8 cellular contexts compared by ENCODE assay signal in genomic region chr14:102084931-102085330, GRCh38. TPM values are rescaled to one million over a fixed set of nuclear protein-coding genes. Genes with fewer than 3 reads are reported as not detected.
DNase-seq lines count a peak whose midpoint lies in the region; ATAC-seq, FAIRE-seq and TF ChIP-seq lines count a peak whose summit lies in the region.

No MANE protein-coding gene starts in this region.

- TF ChIP-seq CTCF in SU-DHL-6 (IDR thresholded peaks at IDR 0.05; ENCODE audit: insufficient read depth, low read length, poor library complexity, severe bottlenecking) (no peak), fibroblast of lung (conservative IDR thresholded peaks at IDR 0.05 in 1 of 2, IDR thresholded peaks at IDR 0.05 in 1 of 2; ENCODE audit: low read depth in 1 of 2, low read length in 2 of 2) (no peak)

- H3K9me3 ChIP-seq in GM23248 (ENCODE audit: low read depth), result no peaks in the 10 kb centered on the region
- H3K9me3 ChIP-seq in SU-DHL-6 (ENCODE audit: insufficient read depth, low read length), result no peaks in the 10 kb centered on the region
- H3K9me3 ChIP-seq in fibroblast of lung (ENCODE audit: control insufficient read depth, insufficient read depth, low read depth, low read length), result no peaks in the 10 kb centered on the region

- in situ Hi-C loops in GM23248 (cut with MboI), result no loop called here

- H3K4me2 ChIP-seq in GM23248 (ENCODE audit: unreplicated experiment) (peak overlapping the region; percentile 90), SU-DHL-6 (ENCODE audit: low read depth, low read length, poor library complexity, severe bottlenecking) (peak overlapping the region; percentile 97), fibroblast of lung (ENCODE audit: extremely low read depth, insufficient read depth, low read length) (peak overlapping the region; percentile 68)

- H3K36me3 ChIP-seq in GM23248 (ENCODE audit: low read depth) (peaks cover 61% of the 10 kb centered on the region), SU-DHL-6 (ENCODE audit: low read length) (peaks cover 57% of the 10 kb centered on the region), fibroblast of lung (ENCODE audit: control insufficient read depth, insufficient read depth, low read length) (peaks cover 31% of the 10 kb centered on the region), rectal smooth muscle tissue (ENCODE audit: control insufficient read depth, insufficient read depth, low read length) (peaks cover 31% of the 10 kb centered on the region)

- H3K9ac ChIP-seq in GM23248 (peak overlapping the region; percentile 92), SU-DHL-6 (ENCODE audit: low read length) (no peak overlapping the region), fibroblast of lung (ENCODE audit: insufficient read depth, low read length) (no peak overlapping the region), rectal smooth muscle tissue (ENCODE audit: low read length) (no peak overlapping the region)

- peak overlapping the region; percentile 98 for H3K4me3 ChIP-seq in GM23248
- H3K4me3 ChIP-seq in SU-DHL-6 (ENCODE audit: insufficient read depth, low read length, poor library complexity, severe bottlenecking), result no peak overlapping the region
- peak overlapping the region; percentile 70 to 80 (median 75) for H3K4me3 ChIP-seq in fibroblast of lung (replicated peaks in 1 of 4; ENCODE audit: control extremely low read depth in 1 of 4, insufficient read depth in 1 of 4, low read depth in 3 of 4, low read length in 4 of 4)
- H3K4me3 ChIP-seq in rectal smooth muscle tissue (ENCODE audit: low read length), result peak overlapping the region; percentile 78

- no peak for FAIRE-seq in RCC 7860 (lab: Jason Lieb, UNC)

- H3K27ac ChIP-seq in GM23248, result no peak overlapping the region
- H3K27ac ChIP-seq in SU-DHL-6 (ENCODE audit: low read depth, low read length), result no peak overlapping the region
- H3K27ac ChIP-seq in fibroblast of lung (ENCODE audit: insufficient read depth, low read length), result no peak overlapping the region
- H3K27ac ChIP-seq in rectal smooth muscle tissue (ENCODE audit: low read depth, low read length), result no peak overlapping the region

- peaks cover 54% of the 10 kb centered on the region for H3K79me2 ChIP-seq in GM23248 (ENCODE audit: insufficient read depth)
- H3K79me2 ChIP-seq in SU-DHL-6 (ENCODE audit: insufficient read depth, low read length), result peaks cover 41% of the 10 kb centered on the region
- peaks cover 41% of the 10 kb centered on the region for H3K79me2 ChIP-seq in fibroblast of lung (ENCODE audit: control insufficient read depth, insufficient read depth, low read length)

- ATAC-seq in HG02571 (IDR thresholded peaks at IDR 0.05; ENCODE audit: unreplicated experiment), result no peak
- no peak for ATAC-seq in HG03196 (IDR thresholded peaks at IDR 0.05; ENCODE audit: unreplicated experiment)

- no peaks in the 10 kb centered on the region for H3K27me3 ChIP-seq in GM23248 (replicated peaks; ENCODE audit: insufficient read depth)
- no peaks in the 10 kb centered on the region for H3K27me3 ChIP-seq in SU-DHL-6 (ENCODE audit: low read length)
- H3K27me3 ChIP-seq in fibroblast of lung (ENCODE audit: control insufficient read depth, insufficient read depth, low read length), result no peaks in the 10 kb centered on the region
- no peaks in the 10 kb centered on the region for H3K27me3 ChIP-seq in rectal smooth muscle tissue (ENCODE audit: control insufficient read depth, insufficient read depth, low read length)

- H2AFZ ChIP-seq in GM23248, result no peak overlapping the region
- no peak overlapping the region for H2AFZ ChIP-seq in SU-DHL-6 (ENCODE audit: low read depth, low read length, severe bottlenecking)
- no peak overlapping the region for H2AFZ ChIP-seq in fibroblast of lung (ENCODE audit: low read length)

- no peak for DNase-seq in GM23248
- no peak for DNase-seq in fibroblast of lung (ENCODE audit: low read depth in 2 of 2)
- DNase-seq in RCC 7860 (ENCODE audit: low spot score), result no peak
- no peak for DNase-seq in activated CD8-positive, alpha-beta memory T cell treated with anti-CD3 and anti-CD28 coated beads for 24 hours

- WGBS in GM23248 (ENCODE audit: low coverage in 1 of 2, low lambda C conversion rate in 2 of 2, missing lambda C conversion rate in 2 of 2), 2 experiments, result 97 to 99% methylated on average over 6 of the region's 6 CpGs

- peaks cover 34% of the 10 kb centered on the region for H3K4me1 ChIP-seq in GM23248 (ENCODE audit: insufficient read depth)
- H3K4me1 ChIP-seq in fibroblast of lung (ENCODE audit: control insufficient read depth, extremely low read depth, insufficient read depth, low read length), result peaks cover 2% of the 10 kb centered on the region
- peaks cover 8% of the 10 kb centered on the region for H3K4me1 ChIP-seq in rectal smooth muscle tissue (ENCODE audit: control insufficient read depth, insufficient read depth, low read length)

- H3K9me2 ChIP-seq in GM23248 (ENCODE audit: insufficient read depth) (no peaks in the 10 kb centered on the region), SU-DHL-6 (replicated peaks; ENCODE audit: insufficient read depth, low read length) (no peaks in the 10 kb centered on the region)

- H4K20me1 ChIP-seq in GM23248 (ENCODE audit: insufficient read depth) (peaks cover 12% of the 10 kb centered on the region; the same call in 1 of the 2 replicates), SU-DHL-6 (ENCODE audit: low read depth, low read length) (peaks cover 28% of the 10 kb centered on the region; the same call in 1 of the 2 replicates), fibroblast of lung (ENCODE audit: control insufficient read depth, extremely low read depth, insufficient read depth, low read length) (peaks cover 2% of the 10 kb centered on the region)

- H3F3A ChIP-seq in GM23248 (ENCODE audit: insufficient read depth) (peaks cover 61% of the 10 kb centered on the region), SU-DHL-6 (ENCODE audit: insufficient read depth) (peaks cover 49% of the 10 kb centered on the region)

RNA-seq across cellular contexts. Expression of gene HSP90AA1, which starts 1.9 kb away (rescaled TPM):
- total RNA-seq in GM23248 (2014; rRNA removed; shearing (Covaris generic)), result 371 and 428 TPM in 2 replicates
- polyA plus RNA-seq in GM23248 (2016; fragmentation: Nextera tagmentation; extraction: Ambion mirVana), result 638 and 655 TPM in 2 replicates
- total RNA-seq in fibroblast of lung, result 342 and 430 TPM in 2 replicates
- 493 and 775 TPM in 2 replicates for polyA plus RNA-seq in fibroblast of lung
- polyA plus RNA-seq in fibroblast of lung (2012), result 420 and 539 TPM in 2 replicates
- polyA minus RNA-seq in fibroblast of lung (ENCODE audit: low replicate concordance), result 56.7 and 74.0 TPM in 2 replicates

RNA-seq across cellular contexts. Expression of gene WDR20, which starts 54.8 kb away (rescaled TPM):
- 15.1 and 16.6 TPM in 2 replicates for total RNA-seq in GM23248 (2014; rRNA removed; shearing (Covaris generic))
- polyA plus RNA-seq in GM23248 (2016; fragmentation: Nextera tagmentation; extraction: Ambion mirVana) (24.9 and 26.2 TPM in 2 replicates), fibroblast of lung (16.1 and 17.2 TPM in 2 replicates)
- 13.4 and 17.8 TPM in 2 replicates for total RNA-seq in fibroblast of lung
- 15.0 and 16.4 TPM in 2 replicates for polyA plus RNA-seq in fibroblast of lung (2012)
- 8.3 and 24.4 TPM in 2 replicates for polyA minus RNA-seq in fibroblast of lung (ENCODE audit: low replicate concordance)
